26 cellular contexts compared by ENCODE assay signal in the genomic region with DNA sequence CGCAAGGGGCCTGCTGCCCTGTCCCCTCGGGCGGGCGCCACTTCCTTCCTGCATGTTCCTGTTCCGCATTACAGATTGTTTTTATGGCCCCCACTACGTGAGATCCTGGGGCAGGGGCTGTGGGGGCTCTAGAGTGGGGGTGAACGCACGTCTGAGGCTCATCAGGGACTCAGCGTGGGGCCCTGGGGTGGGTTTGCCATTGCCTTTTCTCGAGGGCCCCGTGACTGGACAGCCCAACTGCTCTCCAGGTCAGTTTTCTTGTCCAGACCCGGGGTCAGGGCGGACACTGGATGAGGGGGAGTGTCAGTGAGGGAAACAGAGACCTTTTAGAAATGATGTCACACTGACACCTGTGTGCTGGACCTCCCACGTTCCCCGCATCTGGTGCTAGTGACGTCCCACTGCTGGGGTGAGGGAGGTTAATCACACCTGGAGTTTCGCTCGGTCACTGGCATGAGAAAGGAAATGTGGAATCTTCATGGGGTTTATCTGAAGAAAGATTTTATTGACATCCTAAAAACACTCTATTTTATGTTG.
"Had no signal": no experiment of that assay in that cellular context is flagged by ENCODE, and none has a peak within 500 bp of the region (broad histone marks: within the 10 kb centered on the region; RNA-seq: fewer than 3 reads in every experiment).

No MANE protein-coding gene starts in this region.

- ATAC-seq: activated CD4-positive, alpha-beta T cell treated with anti-CD3 and anti-CD28 coated beads for 36 hours; activated T-helper 17 cell treated with anti-CD3 and anti-CD28 coated beads, Interleukin-2, amount 50 U/mL, for 72 hours; mucosa of descending colon had no signal

- H3K27ac Mint-ChIP-seq: activated B cell treated with CpG ODN at 0.5 μM for 24 hours; activated CD4-positive, alpha-beta T cell treated with anti-CD3 and anti-CD28 coated beads for 36 hours; activated T-cell treated with anti-CD3 and anti-CD28 coated beads, Interleukin-2, amount 50 U/mL, for 24 hours; activated T-helper 17 cell treated with anti-CD3 and anti-CD28 coated beads, Interleukin-2, amount 50 U/mL, for 72 hours; endodermal cell had no signal

- H3K27me3 ChIP-seq: esophagus squamous epithelium, spleen, upper lobe of left lung had no signal

- H3K4me3 ChIP-seq: esophagus squamous epithelium, mucosa of descending colon, spleen, upper lobe of left lung had no signal

- H3K9me3 ChIP-seq: esophagus squamous epithelium, mucosa of descending colon, spleen, upper lobe of left lung had no signal

- H3K9me3 Mint-ChIP-seq: activated B cell treated with CpG ODN at 0.5 μM for 24 hours; activated T-cell treated with anti-CD3 and anti-CD28 coated beads, Interleukin-2, amount 50 U/mL, for 24 hours; activated T-helper 17 cell treated with anti-CD3 and anti-CD28 coated beads, Interleukin-2, amount 50 U/mL, for 72 hours; endodermal cell; immature natural killer cell; memory B cell; T-helper 1 cell treated with Interleukin-12 subunit alpha and Interleukin-12 subunit beta and Interleukin-4 antibody, amounts not matched to agents 30 μg/mL and 1 μg/mL, for 36 hours had no signal

- FAIRE-seq: colon had no signal

- DNase-seq: activated B cell treated with CpG ODN at 0.5 μM for 24 hours; activated CD4-positive, alpha-beta T cell treated with anti-CD3 and anti-CD28 coated beads for 36 hours; activated CD4-positive, alpha-beta T cell treated with anti-CD3 and anti-CD28 coated beads, Interleukin-2, amount 50 U/mL, for 4 hours; activated CD8-positive, alpha-beta memory T cell treated with anti-CD3 and anti-CD28 coated beads for 24 hours; activated CD8-positive, alpha-beta memory T cell treated with anti-CD3 and anti-CD28 coated beads, Interleukin-2, amount 50 U/mL, for 4 hours; activated naive CD4-positive, alpha-beta T cell treated with Interleukin-2 at 50 U/mL for 16 hours; activated T-cell treated with anti-CD3 and anti-CD28 coated beads, Interleukin-2, amount 50 U/mL, for 24 hours; aorta; central memory CD4-positive, alpha-beta T cell; endodermal cell; esophagus squamous epithelium; immature natural killer cell; kidney glomerular epithelial cell; occipital lobe; posterior cingulate gyrus; retina; spleen; stimulated activated CD4-positive, alpha-beta T cell treated with anti-CD3 and anti-CD28 coated beads, Interleukin-4, amount 100 ng/mL, for 1 hour; stimulated activated naive CD4-positive, alpha-beta T cell treated with Interleukin-2 at 50 U/mL for 16 hours; T1000 had no signal
